In the genomic region with DNA sequence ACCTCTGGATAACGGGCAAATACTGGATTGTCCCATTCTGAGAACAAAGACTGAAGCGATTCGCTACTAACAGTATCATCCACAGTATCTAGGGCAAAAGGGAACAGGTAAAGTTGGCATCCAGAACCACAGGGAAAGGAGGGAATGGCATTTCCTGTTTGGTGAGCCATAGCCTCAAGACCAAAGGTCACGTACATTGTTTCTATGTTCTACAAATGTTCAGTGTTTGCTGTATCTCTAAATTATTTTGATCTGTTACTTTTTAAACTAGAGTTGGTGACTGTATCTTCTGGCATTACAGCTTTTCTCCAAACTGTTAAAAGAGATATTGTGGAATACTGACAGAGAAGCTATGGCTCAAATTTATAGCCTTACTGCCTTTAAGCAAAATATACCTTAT, we compare ENCODE assay signal across 13 cellular contexts. TPM values are rescaled to one million over a fixed set of nuclear protein-coding genes. Genes with fewer than 3 reads are reported as not detected.
A peak's percentile ranks its signal among the peaks of the same experiment; 100 is the strongest.
DNase-seq lines count a peak whose midpoint lies in the region; ATAC-seq, FAIRE-seq and TF ChIP-seq lines count a peak whose summit lies in the region.
"Had no signal": no experiment of that assay in that cellular context is flagged by ENCODE, and none has a peak within 500 bp of the region (broad histone marks: within the 10 kb centered on the region; RNA-seq: fewer than 3 reads in every experiment).

No MANE protein-coding gene starts in this region.

- no peak for FAIRE-seq in GM19239 (lab: Jason Lieb, UNC)

- no peak overlapping the region for H2AFZ ChIP-seq in KMS-11 (ENCODE audit: low read depth)

- intact Hi-C loops in colonic mucosa (cut with DNase I), result no loop called here

- no peak overlapping the region for H3K4me3 ChIP-seq in KMS-11 (IDR thresholded peaks at IDR 0.05; ENCODE audit: insufficient read depth, low read depth, low read length)
- H3K4me3 ChIP-seq in colonic mucosa, result no peak overlapping the region
- H3K4me3 ChIP-seq in mucosa of stomach (ENCODE audit: low read length), result no peak overlapping the region
- H3K4me3 ChIP-seq: breast epithelium, heart right ventricle, testis had no signal

- H3K36me3 ChIP-seq in KMS-11 (ENCODE audit: insufficient read depth) (no peaks in the 10 kb centered on the region), colonic mucosa (no peaks in the 10 kb centered on the region), mucosa of stomach (ENCODE audit: control insufficient read depth, insufficient read depth, low read length) (no peaks in the 10 kb centered on the region)
- H3K36me3 ChIP-seq: breast epithelium had no signal

- peak overlapping the region; percentile 71 for H3K27ac ChIP-seq in KMS-11
- H3K27ac ChIP-seq in colonic mucosa, result peak overlapping the region; percentile 53
- H3K27ac ChIP-seq: breast epithelium, C4-2B, heart right ventricle had no signal

- H3K27me3 ChIP-seq in KMS-11 (ENCODE audit: insufficient read depth, low read depth) (no peaks in the 10 kb centered on the region), colonic mucosa (no peaks in the 10 kb centered on the region), mucosa of stomach (ENCODE audit: control insufficient read depth, insufficient read depth, low read length) (no peaks in the 10 kb centered on the region)
- H3K27me3 ChIP-seq: breast epithelium, heart right ventricle, testis had no signal

- DNase-seq in colonic mucosa, result peak; percentile 59
- DNase-seq in GM19239 (ENCODE audit: insufficient read length, low spot score), result no peak
- no peak for DNase-seq in SHP77 treated with DMSO at 0.1 percent for 48 hours (lab: John Stamatoyannopoulos, UW)
- DNase-seq: activated CD4-positive, alpha-beta memory T cell treated with anti-CD3 and anti-CD28 coated beads, Interleukin-2, amount 10 ng/mL, durations not matched to agents 7 days and 5 days; activated gamma-delta T cell treated with Interleukin-2 at 50 U/mL for 16 hours; H7; heart right ventricle; testis had no signal

- TF ChIP-seq CTCF in KMS-11 (conservative IDR thresholded peaks at IDR 0.05; ENCODE audit: low read depth, low read length), result no peak
- no peak for TF ChIP-seq CTCF in colonic mucosa (IDR thresholded peaks at IDR 0.05)

- H3K79me2 ChIP-seq in KMS-11 (ENCODE audit: insufficient read depth, low read depth), result no peaks in the 10 kb centered on the region; the same call in 1 of the 2 replicates

- H4K20me1 ChIP-seq in KMS-11 (ENCODE audit: insufficient read depth), result no peaks in the 10 kb centered on the region

- ATAC-seq in GM19397 (IDR thresholded peaks at IDR 0.05; ENCODE audit: unreplicated experiment), result no peak
- ATAC-seq: heart right ventricle had no signal

- H3K9me3 ChIP-seq in colonic mucosa (no peaks in the 10 kb centered on the region), mucosa of stomach (ENCODE audit: control insufficient read depth, low read length) (no peaks in the 10 kb centered on the region)
- H3K9me3 ChIP-seq: breast epithelium, heart right ventricle, testis had no signal

- H3K4me1 ChIP-seq in KMS-11 (ENCODE audit: low read depth, poor library complexity, severe bottlenecking) (peaks cover 38% of the 10 kb centered on the region), colonic mucosa (peaks cover 7% of the 10 kb centered on the region), mucosa of stomach (ENCODE audit: control insufficient read depth, insufficient read depth, low read length) (peaks cover 15% of the 10 kb centered on the region)
- H3K4me1 ChIP-seq: breast epithelium had no signal

- H3K4me2 ChIP-seq in KMS-11, result peak overlapping the region; percentile 26; the same call in 1 of the 2 replicates

- H3K9ac ChIP-seq in KMS-11 (peak overlapping the region; percentile 29; the same call in 1 of the 2 replicates), colonic mucosa (ENCODE audit: low read depth in 2 of 2, low read length in 2 of 2) (peak overlapping the region in 1 of 2 donors; percentile 73), mucosa of stomach (ENCODE audit: low read length) (peak overlapping the region; percentile 11)

RNA-seq across cellular contexts. Expression of gene MLH3, which starts 9.7 kb away (rescaled TPM):
- 10 to 100 TPM; 24.2 to 25.9 TPM for total RNA-seq in colonic mucosa

RNA-seq across cellular contexts. Expression of gene ACYP1, which starts 22.2 kb away (rescaled TPM):
- 10 to 100 TPM; 13.4 to 28.5 TPM for total RNA-seq in colonic mucosa

RNA-seq across cellular contexts. Expression of gene ZC2HC1C, which starts 27.8 kb away (rescaled TPM):
- 1 to 10 TPM; 3.2 to 4.6 TPM for total RNA-seq in colonic mucosa

RNA-seq across cellular contexts. Expression of gene EIF2B2, which starts 38.9 kb away (rescaled TPM):
- total RNA-seq in colonic mucosa, result 10 to 100 TPM; 34.0 to 48.9 TPM
